ENCODE assay signal across 15 cellular contexts in genomic region chr12:88834226-88834625, GRCh38.
DNase-seq lines count a peak whose midpoint lies in the region; ATAC-seq and TF ChIP-seq lines count a peak whose summit lies in the region.
"Had no signal": no experiment of that assay in that cellular context is flagged by ENCODE, and none has a peak within 500 bp of the region (broad histone marks: within the 10 kb centered on the region; RNA-seq: fewer than 3 reads in every experiment).

No MANE protein-coding gene starts in this region.

- H2AFZ ChIP-seq in smooth muscle cell (ENCODE audit: low read depth), result no peak overlapping the region

- H3K9ac ChIP-seq in smooth muscle cell (ENCODE audit: low read depth), result no peak overlapping the region
- H3K9ac ChIP-seq: BLaER1 had no signal

- H3K79me2 ChIP-seq in smooth muscle cell (ENCODE audit: low read depth), result no peaks in the 10 kb centered on the region

- H3K27me3 ChIP-seq in smooth muscle cell (ENCODE audit: low read depth) (no peaks in the 10 kb centered on the region), esophagus squamous epithelium (no peaks in the 10 kb centered on the region)
- H3K27me3 ChIP-seq: BLaER1 had no signal

- no peak for ATAC-seq in GM19035 (IDR thresholded peaks at IDR 0.05; ENCODE audit: unreplicated experiment)

- TF ChIP-seq POLR2A in esophagus squamous epithelium (IDR thresholded peaks at IDR 0.05), result no peak

- DNase-seq in HFFc6 (peak; percentile 30), amniotic epithelial cell (ENCODE audit: low read depth) (peak; percentile 15), fibroblast of mammary gland (ENCODE audit: low read depth) (peak; percentile 11), smooth muscle cell (lab: John Stamatoyannopoulos, UW; ENCODE audit: unreplicated experiment) (no peak), SIG-M5 treated with dmso at 0.1 percent for 504 hours (lab: John Stamatoyannopoulos, UW; ENCODE audit: unreplicated experiment) (no peak), NCI-H345 (lab: John Stamatoyannopoulos, UW) (no peak), esophagus squamous epithelium (lab: John Stamatoyannopoulos, UW) (no peak)
- DNase-seq: CD8-positive, alpha-beta memory T cell; DMS 273 treated with DMSO at 0.1 percent for 48 hours; NCI-H1436 treated with DMSO at 0.1 percent for 48 hours; NCI-H2081; SHP77 treated with DMSO at 0.1 percent for 48 hours had no signal

- no peaks in the 10 kb centered on the region for H3K36me3 ChIP-seq in smooth muscle cell (ENCODE audit: low read depth)
- no peaks in the 10 kb centered on the region for H3K36me3 ChIP-seq in esophagus squamous epithelium
- H3K36me3 ChIP-seq: BLaER1 had no signal

- peaks cover 17% of the 10 kb centered on the region for H3K9me3 Mint-ChIP-seq in HFFc6

- H3K4me1 ChIP-seq in smooth muscle cell (ENCODE audit: low read depth) (no peaks in the 10 kb centered on the region), esophagus squamous epithelium (peaks cover 0 to 21% (median 0%) of the 10 kb centered on the region in 3 donors)
- H3K4me1 ChIP-seq: BLaER1 had no signal

- WGBS in smooth muscle cell (ENCODE audit: low lambda C conversion rate), result 81% methylated on average over 1 of the region's 1 CpG
- 45 to 48% methylated on average over 1 of the region's 1 CpG for WGBS in esophagus squamous epithelium, 2 donors

- H3K27ac ChIP-seq in smooth muscle cell (ENCODE audit: low read depth) (peak overlapping the region; percentile 6), esophagus squamous epithelium (no peak overlapping the region)
- H3K27ac ChIP-seq: BLaER1 had no signal

- H3K27ac Mint-ChIP-seq in HFFc6, result peak overlapping the region; percentile 34
- H3K27ac Mint-ChIP-seq: CD8-positive, alpha-beta memory T cell; IgD-negative memory B cell had no signal

- intact Hi-C loops in esophagus squamous epithelium (cut with DNase I), result no loop called here

- TF ChIP-seq CTCF in HFFc6 (IDR thresholded peaks at IDR 0.05) (no peak), fibroblast of mammary gland (conservative IDR thresholded peaks at IDR 0.05; ENCODE audit: control insufficient read depth, insufficient read depth, low read depth, low read length) (no peak), smooth muscle cell (IDR thresholded peaks at IDR 0.05; ENCODE audit: borderline replicate concordance, insufficient read depth, poor library complexity, severe bottlenecking) (no peak), esophagus squamous epithelium (IDR thresholded peaks at IDR 0.05) (no peak)

- no peak overlapping the region for H3K4me3 ChIP-seq in fibroblast of mammary gland (ENCODE audit: control insufficient read depth, low read depth, low read length)
- no peak overlapping the region for H3K4me3 ChIP-seq in smooth muscle cell
- H3K4me3 ChIP-seq in esophagus squamous epithelium, result no peak overlapping the region
- H3K4me3 ChIP-seq: BLaER1 had no signal

- no peaks in the 10 kb centered on the region for H3K9me3 ChIP-seq in smooth muscle cell (replicated peaks; ENCODE audit: low read depth)
- peaks cover 0 to 7% (median 0%) of the 10 kb centered on the region in 3 donors for H3K9me3 ChIP-seq in esophagus squamous epithelium

- H4K20me1 ChIP-seq in smooth muscle cell (ENCODE audit: low read depth), result no peaks in the 10 kb centered on the region
- H4K20me1 ChIP-seq: BLaER1 had no signal

- H3K36me3 Mint-ChIP-seq in HFFc6 (ENCODE audit: low read depth), result peaks cover 22% of the 10 kb centered on the region
- H3K36me3 Mint-ChIP-seq: CD8-positive, alpha-beta memory T cell; IgD-negative memory B cell had no signal

- peak overlapping the region; percentile 23; the same call in 1 of the 2 replicates for H3K4me3 Mint-ChIP-seq in HFFc6
- H3K4me3 Mint-ChIP-seq: CD8-positive, alpha-beta memory T cell; IgD-negative memory B cell had no signal

- no peaks in the 10 kb centered on the region for H3K27me3 Mint-ChIP-seq in HFFc6 (ENCODE audit: insufficient read depth)
- H3K27me3 Mint-ChIP-seq: CD8-positive, alpha-beta memory T cell; IgD-negative memory B cell had no signal

- H3K4me1 Mint-ChIP-seq in HFFc6 (ENCODE audit: low read depth), result peaks cover 39% of the 10 kb centered on the region
- H3K4me1 Mint-ChIP-seq: CD8-positive, alpha-beta memory T cell; IgD-negative memory B cell had no signal

- no peak overlapping the region for H3K4me2 ChIP-seq in smooth muscle cell
- H3K4me2 ChIP-seq: BLaER1 had no signal

- no peaks in the 10 kb centered on the region for H3F3A ChIP-seq in smooth muscle cell (ENCODE audit: low read depth)

Comparison
In these comparisons a context has a peak if more than half of its experiments do, and no peak if none do; other contexts are left out.
1. DNase-seq: peak in HFFc6 (single experiment), amniotic epithelial cell (single experiment) and fibroblast of mammary gland (single experiment); none in smooth muscle cell (single experiment), SIG-M5 treated with dmso at 0.1 percent for 504 hours (single experiment), NCI-H345 (single experiment) and esophagus squamous epithelium (single experiment).